20 cellular contexts compared by ENCODE assay signal in genomic region chrX:139762400-139763183, GRCh38. TPM values are rescaled to one million over a fixed set of nuclear protein-coding genes. Genes with fewer than 3 reads are reported as not detected.
DNase-seq lines count a peak whose midpoint lies in the region; ATAC-seq, FAIRE-seq and TF ChIP-seq lines count a peak whose summit lies in the region.
"Had no signal": no experiment of that assay in that cellular context is flagged by ENCODE, and none has a peak within 500 bp of the region (broad histone marks: within the 10 kb centered on the region; RNA-seq: fewer than 3 reads in every experiment).

No MANE protein-coding gene starts in this region.

- H3K27me3 ChIP-seq in heart left ventricle (no peaks in the 10 kb centered on the region), HAP-1 (ENCODE audit: low read depth) (no peaks in the 10 kb centered on the region)
- H3K27me3 ChIP-seq: colonic mucosa, SJCRH30 had no signal

- TF ChIP-seq CTCF in heart left ventricle (IDR thresholded peaks at IDR 0.05): no peak

- TF ChIP-seq POLR2A in heart left ventricle (IDR thresholded peaks at IDR 0.05): no peak

- in situ Hi-C loops in HAP-1 (cut with MboI; ENCODE audit: low sequenced_read_pairs): no loop called here

- no peaks in the 10 kb centered on the region for H3K9me3 ChIP-seq in heart left ventricle
- H3K9me3 ChIP-seq in HAP-1: no peaks in the 10 kb centered on the region
- H3K9me3 ChIP-seq: colonic mucosa, SJCRH30 had no signal

- DNase-seq in heart left ventricle: peak in 1 of 5 donors; percentile 19
- no peak for DNase-seq in cardiac septum (ENCODE audit: low spot score)
- peak; percentile 55 for DNase-seq in LHCN-M2 (ENCODE audit: low read depth)
- DNase-seq in fibroblast of the conjunctiva (ENCODE audit: low read depth): peak; percentile 34
- DNase-seq in RCC 7860 (ENCODE audit: low spot score): no peak
- DNase-seq in DMS153 (lab: John Stamatoyannopoulos, UW): no peak
- no peak for DNase-seq in HAP-1 (ENCODE audit: low spot score in 2 of 2)
- DNase-seq: C1 segment of cervical spinal cord; colonic mucosa; islet precursor cell; NCI-H146; nephron progenitor cell; SJCRH30; stimulated activated CD4-positive, alpha-beta T cell treated with anti-CD3 and anti-CD28 coated beads, Interleukin-15, amount 100 ng/mL, for 24 hours; stimulated activated naive CD8-positive, alpha-beta T cell treated with anti-CD3 and anti-CD28 coated beads, Interleukin-15, Interleukin-2, amounts not matched to agents 100 U/mL and 50 U/mL, for 24 hours; T-helper 2 cell had no signal

- H3K36me3 ChIP-seq in heart left ventricle: peaks cover 0 to 16% (median 0%) of the 10 kb centered on the region in 9 donors
- peaks cover 29% of the 10 kb centered on the region for H3K36me3 ChIP-seq in HAP-1 (replicated peaks)
- H3K36me3 ChIP-seq: colonic mucosa had no signal

- no peak overlapping the region for H3K27ac ChIP-seq in heart left ventricle
- H3K27ac ChIP-seq: colonic mucosa, SJCRH30 had no signal

- FAIRE-seq in RCC 7860 (lab: Jason Lieb, UNC): no peak
- FAIRE-seq: A204.1, H54 had no signal

- H3K4me3 ChIP-seq in heart left ventricle (no peak overlapping the region), HAP-1 (no peak overlapping the region)
- H3K4me3 ChIP-seq: colonic mucosa, SJCRH30 had no signal

- intact Hi-C loops in heart left ventricle (cut with DNase I) (loop anchor here in 1 of 10 donors (10.0 kb wide), 1 partner anchor 172 kb away; the partner anchor contains the start of gene ATP11C), cardiac septum (cut with DNase I) (no loop called here)

- ATAC-seq in heart left ventricle (peak in 3 of 4 donors; percentile 45 to 73 (median 46)), GM19328 (IDR thresholded peaks at IDR 0.05; ENCODE audit: unreplicated experiment) (no peak)
- ATAC-seq: stimulated activated naive CD8-positive, alpha-beta T cell treated with anti-CD3 and anti-CD28 coated beads, Interleukin-15, Interleukin-2, amounts not matched to agents 100 U/mL and 50 U/mL, for 24 hours; WTC11 had no signal

- H3K4me1 ChIP-seq in heart left ventricle (no peaks in the 10 kb centered on the region), HAP-1 (peaks cover 7% of the 10 kb centered on the region)
- H3K4me1 ChIP-seq: colonic mucosa, SJCRH30 had no signal

- 76 to 85% (median 77%) methylated on average over 4 of the region's 4 CpGs for WGBS in heart left ventricle, 4 donors

RNA-seq across cellular contexts. Expression of gene MCF2, which starts 54.6 kb away (rescaled TPM):
- total RNA-seq in heart left ventricle: under 1 TPM in 8 of 9 donors, not detected in 1; 0.09 to 0.96 (median 0.29) TPM
- polyA plus RNA-seq in heart left ventricle: 1 to 10 TPM in 1 of 2 donors, under 1 TPM in 1; 0.03 to 1.1 TPM
- total RNA-seq in cardiac septum: 0.65 TPM
- total RNA-seq in LHCN-M2 (2014; rRNA removed): 1.9 and 3.2 TPM in 2 replicates
- 0.69 TPM for polyA plus RNA-seq in LHCN-M2 (2012)
- total RNA-seq: colonic mucosa had no signal

Comparison
In these comparisons a context has a peak if more than half of its experiments do, and no peak if none do; other contexts are left out.
1. DNase-seq: peak in LHCN-M2 (single experiment) and fibroblast of the conjunctiva (single experiment); none in cardiac septum (single experiment), RCC 7860 (single experiment), DMS153 (single experiment) and HAP-1 (0 of 2).